24 cellular contexts compared by ENCODE assay signal in genomic region chr11:70669871-70670683, GRCh38.
DNase-seq lines count a peak whose midpoint lies in the region; ATAC-seq, FAIRE-seq and TF ChIP-seq lines count a peak whose summit lies in the region.
"Had no signal": no experiment of that assay in that cellular context is flagged by ENCODE, and none has a peak within 500 bp of the region (broad histone marks: within the 10 kb centered on the region; RNA-seq: fewer than 3 reads in every experiment).

No MANE protein-coding gene starts in this region.

- H2BK15ac ChIP-seq in mesendoderm (replicated peaks; ENCODE audit: low read depth), result no peak overlapping the region

- no peak overlapping the region for H2BK120ac ChIP-seq in mesendoderm (ENCODE audit: low read depth, low read length)

- H3K36me3 ChIP-seq in H7 (replicated peaks; ENCODE audit: control insufficient read depth, insufficient read depth, low read length), result no peaks in the 10 kb centered on the region
- H3K36me3 ChIP-seq in mesendoderm (ENCODE audit: control insufficient read depth, insufficient read depth, low read length), result no peaks in the 10 kb centered on the region
- H3K36me3 ChIP-seq: gastroesophageal sphincter, left ventricle myocardium inferior, vagina, WERI-Rb-1 had no signal

- H3K79me2 ChIP-seq in mesendoderm (ENCODE audit: control insufficient read depth, insufficient read depth, low read length), result no peaks in the 10 kb centered on the region

- no peak for TF ChIP-seq POLR2A in H54 (IDR thresholded peaks at IDR 0.05; ENCODE audit: low read depth, low read length)

- H3K27me3 ChIP-seq in H7 (ENCODE audit: control insufficient read depth, insufficient read depth, low read length) (no peaks in the 10 kb centered on the region), mesendoderm (ENCODE audit: insufficient read depth, low read length, poor library complexity) (no peaks in the 10 kb centered on the region)
- H3K27me3 ChIP-seq: vagina had no signal

- no peak overlapping the region for H4K8ac ChIP-seq in mesendoderm (ENCODE audit: low read depth, low read length)

- H3K4me2 ChIP-seq in mesendoderm (ENCODE audit: low read length), result no peak overlapping the region
- H3K4me2 ChIP-seq: smooth muscle cell had no signal

- H3K18ac ChIP-seq in mesendoderm (ENCODE audit: low read length), result no peak overlapping the region

- DNase-seq in DMS153 (lab: John Stamatoyannopoulos, UW) (peak; percentile 31), H7 (peak; percentile 76), cerebellar nuclear complex (lab: John Stamatoyannopoulos, UW) (peak; percentile 9 to 53), myocyte (ENCODE audit: low read depth) (peak; percentile 22), H54 (ENCODE audit: insufficient read length, low spot score) (no peak), mesendoderm (no peak), NCI-H1092 treated with DMSO at 0.1 percent for 48 hours (lab: John Stamatoyannopoulos, UW) (no peak)
- DNase-seq: activated CD4-positive, alpha-beta T cell treated with anti-CD3 and anti-CD28 coated beads, Interleukin-2, amount 10 ng/mL, durations not matched to agents 24 days and 14 days; activated gamma-delta T cell; activated T-cell treated with anti-CD3 and anti-CD28 coated beads, Interleukin-2, amount 50 U/mL, for 1 hour; Karpas-422; left ventricle myocardium inferior; naive thymus-derived CD8-positive, alpha-beta T cell; NCI-H1694 treated with DMSO at 0.1 percent for 48 hours; stimulated activated CD4-positive, alpha-beta T cell treated with anti-CD3 and anti-CD28 coated beads, Interleukin-1b, Interleukin-23, amount 100 ng/mL, for 48 hours; stimulated activated CD8-positive, alpha-beta memory T cell treated with anti-CD3 and anti-CD28 coated beads, Interleukin-4, amount 100 ng/mL, for 48 hours; stimulated activated naive CD8-positive, alpha-beta T cell treated with anti-CD3 and anti-CD28 coated beads, Interleukin-15, amount 100 ng/mL, for 72 hours had no signal

- H3K4me1 ChIP-seq in mesendoderm (ENCODE audit: control insufficient read depth, low read depth, low read length), result peaks cover 7% of the 10 kb centered on the region
- H3K4me1 ChIP-seq: gastroesophageal sphincter, left ventricle myocardium inferior, vagina had no signal

- H3K56ac ChIP-seq in mesendoderm (ENCODE audit: low read length), result no peak overlapping the region

- no peaks in the 10 kb centered on the region for H3K79me1 ChIP-seq in mesendoderm (ENCODE audit: low read length)

- H2AK5ac ChIP-seq in mesendoderm (ENCODE audit: low read length), result no peak overlapping the region

- H3K9ac ChIP-seq in mesendoderm (ENCODE audit: low read length), result no peak overlapping the region

- no peak overlapping the region for H3K23ac ChIP-seq in mesendoderm (ENCODE audit: low read length)

- H3K27ac ChIP-seq in mesendoderm (ENCODE audit: low read depth, low read length), result no peak overlapping the region
- H3K27ac ChIP-seq: gastroesophageal sphincter, HL-60, left ventricle myocardium inferior, vagina, WERI-Rb-1 had no signal

- FAIRE-seq in H54 (lab: Jason Lieb, UNC), result no peak
- FAIRE-seq: astrocyte had no signal

- H3K4me3 ChIP-seq in H7 (ENCODE audit: insufficient read depth, low read depth, low read length), result no peak overlapping the region
- no peak overlapping the region for H3K4me3 ChIP-seq in mesendoderm (ENCODE audit: low read length)
- H3K4me3 ChIP-seq: gastroesophageal sphincter, left ventricle myocardium inferior, smooth muscle cell, vagina had no signal

- no CpG with 5 or more reads among the region's 25 CpGs for WGBS in mesendoderm (ENCODE audit: extremely low coverage, insufficient coverage, low lambda C conversion rate)

- H2BK5ac ChIP-seq in mesendoderm (ENCODE audit: low read length), result no peak overlapping the region

- no peak for ATAC-seq in GM21717 (IDR thresholded peaks at IDR 0.05; ENCODE audit: unreplicated experiment)
- ATAC-seq: gastroesophageal sphincter; naive thymus-derived CD8-positive, alpha-beta T cell; stimulated activated naive CD8-positive, alpha-beta T cell treated with anti-CD3 and anti-CD28 coated beads, Interleukin-15, amount 100 ng/mL, for 72 hours had no signal

- H4K5ac ChIP-seq in mesendoderm (ENCODE audit: low read length), result no peak overlapping the region

- no peak overlapping the region for H3K4ac ChIP-seq in mesendoderm (ENCODE audit: low read depth, low read length)

Comparison
In these comparisons a context has a peak if more than half of its experiments do, and no peak if none do; other contexts are left out.
1. DNase-seq: peak in DMS153 (single experiment), H7 (single experiment), cerebellar nuclear complex (2 of 2) and myocyte (single experiment); none in H54 (single experiment), mesendoderm (single experiment) and NCI-H1092 treated with DMSO at 0.1 percent for 48 hours (single experiment).